7 cellular contexts compared by ENCODE assay signal in genomic region chrX:19739683-19740082, GRCh38.
DNase-seq lines count a peak whose midpoint lies in the region; ATAC-seq and TF ChIP-seq lines count a peak whose summit lies in the region.

No MANE protein-coding gene starts in this region.

- no peaks in the 10 kb centered on the region for H3K27me3 Mint-ChIP-seq in T-cell
- peaks cover 3% of the 10 kb centered on the region for H3K27me3 Mint-ChIP-seq in brain

- peaks cover 22% of the 10 kb centered on the region for H3K36me3 Mint-ChIP-seq in T-cell
- peaks cover 6% of the 10 kb centered on the region for H3K36me3 Mint-ChIP-seq in brain

- peak; percentile 54 to 60 for TF ChIP-seq CTCF in brain (conservative IDR thresholded peaks at IDR 0.05)

- DNase-seq in ELR (ENCODE audit: low read depth) (peak; percentile 82), KBM-7 (peak; percentile 82), T-cell (peak in 22 of 34 experiments; percentile 9 to 45 (median 28)), islet precursor cell (peak; percentile 77)
- DNase-seq in stimulated activated CD4-positive, alpha-beta T cell treated with anti-CD3 and anti-CD28 coated beads, Interleukin-4, amount 100 ng/mL, for 24 hours = peak; percentile 45
- no peak for DNase-seq in NK-92 treated with Interleukin-12 subunit alpha and Interleukin-12 subunit beta, amount 100 ng/mL, for 24 hours (lab: John Stamatoyannopoulos, UW)

- H3K27ac Mint-ChIP-seq in T-cell = peak overlapping the region; percentile 54 to 91
- H3K27ac Mint-ChIP-seq in brain = no peak overlapping the region

- in situ Hi-C loops in KBM-7 (cut with MboI; ENCODE audit: low pct_unique_long_range_greater_than_20kb, low sequenced_read_pairs) = no loop called here

- POLR2A ChIA-PET in T-cell (lab: Charles Lee) = no interaction called here

- no peaks in the 10 kb centered on the region for H3K9me3 Mint-ChIP-seq in T-cell
- H3K9me3 Mint-ChIP-seq in brain = no peaks in the 10 kb centered on the region

- peak in 2 of 4 experiments; percentile 42 to 51 for ATAC-seq in T-cell (replicated peaks in 1 of 4)

- CTCF ChIA-PET in T-cell (lab: Charles Lee) = interaction anchor here (0.6 to 1.5 kb wide), 6 partner anchors 8 to 796 kb away, joined by 3 to 4 read pairs (median 3); no protein-coding TSS in a partner anchor

- peak overlapping the region in 1 of 3 donors; percentile 22 for H3K4me3 Mint-ChIP-seq in T-cell
- no peak overlapping the region for H3K4me3 Mint-ChIP-seq in brain

- H3K4me1 Mint-ChIP-seq in T-cell (peaks cover 67 to 83% (median 75%) of the 10 kb centered on the region in 3 donors), brain (peaks cover 13% of the 10 kb centered on the region)

Comparison
In these comparisons a context has a peak if more than half of its experiments do, and no peak if none do; other contexts are left out.
1. H3K27ac Mint-ChIP-seq: peak in T-cell (2 of 2); none in brain (0 of 5).